ENCODE assay signal across 8 cellular contexts in genomic region chr3:108662141-108662738, GRCh38.
DNase-seq lines count a peak whose midpoint lies in the region; FAIRE-seq and TF ChIP-seq lines count a peak whose summit lies in the region.

No MANE protein-coding gene starts in this region.

- H3K4me3 Mint-ChIP-seq in astrocyte (ENCODE audit: unreplicated experiment), result no peak overlapping the region

- 11 to 13% methylated on average over 6 of the region's 6 CpGs for WGBS in GM23248 (ENCODE audit: low coverage in 1 of 2, low lambda C conversion rate in 2 of 2, missing lambda C conversion rate in 2 of 2), 2 experiments
- WGBS in spleen, 5 donors, result 20 to 25% (median 21%) methylated on average over 6 of the region's 6 CpGs

- no peaks in the 10 kb centered on the region for H3K79me2 ChIP-seq in GM23248 (ENCODE audit: insufficient read depth)
- H3K79me2 ChIP-seq in astrocyte (ENCODE audit: insufficient read depth, low read length), result no peaks in the 10 kb centered on the region

- FAIRE-seq in astrocyte (lab: Jason Lieb, UNC), result no peak

- H3K9me3 ChIP-seq in GM23248 (ENCODE audit: low read depth) (no peaks in the 10 kb centered on the region), astrocyte (ENCODE audit: insufficient read depth, low read depth, low read length) (no peaks in the 10 kb centered on the region), spleen (no peaks in the 10 kb centered on the region)

- no peak overlapping the region for H3K27ac Mint-ChIP-seq in astrocyte (ENCODE audit: unreplicated experiment)

- no peaks in the 10 kb centered on the region for H3K27me3 ChIP-seq in GM23248 (replicated peaks; ENCODE audit: insufficient read depth)
- no peaks in the 10 kb centered on the region for H3K27me3 ChIP-seq in astrocyte (ENCODE audit: insufficient read depth, low read length)
- H3K27me3 ChIP-seq in spleen (replicated peaks in 1 of 7), result no peaks in the 10 kb centered on the region

- intact Hi-C loops in spleen (cut with DNase I; ENCODE audit: low total_unique reads), result loop anchor here (5.0 kb wide), 1 partner anchor 255 kb away; no protein-coding TSS in a partner anchor

- H3K9me2 ChIP-seq in GM23248 (ENCODE audit: insufficient read depth), result no peaks in the 10 kb centered on the region

- H3K27ac ChIP-seq in GM23248 (no peak overlapping the region), astrocyte (ENCODE audit: low read depth, low read length) (no peak overlapping the region), spleen (no peak overlapping the region)

- no peaks in the 10 kb centered on the region for H3K4me1 Mint-ChIP-seq in astrocyte (ENCODE audit: low read depth, unreplicated experiment)

- H3K27me3 Mint-ChIP-seq in astrocyte (ENCODE audit: low read depth, unreplicated experiment), result no peaks in the 10 kb centered on the region

- in situ Hi-C loops in GM23248 (cut with MboI), result loop anchor here (10.0 kb wide), 1 partner anchor 253 kb away; no protein-coding TSS in a partner anchor

- H3K36me3 ChIP-seq in GM23248 (ENCODE audit: low read depth), result no peaks in the 10 kb centered on the region
- H3K36me3 ChIP-seq in astrocyte (ENCODE audit: insufficient read depth, low read length), result no peaks in the 10 kb centered on the region
- peaks cover 0 to 10% (median 0%) of the 10 kb centered on the region in 6 donors for H3K36me3 ChIP-seq in spleen

- TF ChIP-seq POLR2A in spleen (IDR thresholded peaks at IDR 0.05), result no peak

- H3K4me3 ChIP-seq in GM23248 (peak overlapping the region; percentile 41; the same call in 1 of the 2 replicates), astrocyte (ENCODE audit: insufficient read depth, low read depth, low read length) (no peak overlapping the region), spleen (peak overlapping the region in 1 of 8 donors; percentile 10)

- no peaks in the 10 kb centered on the region for H3K4me1 ChIP-seq in GM23248 (ENCODE audit: insufficient read depth)
- H3K4me1 ChIP-seq in astrocyte (ENCODE audit: insufficient read depth, low read length), result no peaks in the 10 kb centered on the region
- H3K4me1 ChIP-seq in spleen, result peaks cover 0 to 11% (median 8%) of the 10 kb centered on the region in 6 donors

- no peaks in the 10 kb centered on the region for H3K9me3 Mint-ChIP-seq in astrocyte (ENCODE audit: unreplicated experiment)

- TF ChIP-seq CTCF in astrocyte (IDR thresholded peaks at IDR 0.05; ENCODE audit: insufficient read depth, low read depth, low read length) (peak; percentile 78), spleen (IDR thresholded peaks at IDR 0.05 in 8 of 11, conservative IDR thresholded peaks at IDR 0.05 in 3 of 11) (peak; percentile 29 to 81 (median 66))

- H3K4me2 ChIP-seq in GM23248 (ENCODE audit: unreplicated experiment) (peak overlapping the region; percentile 64), astrocyte (ENCODE audit: low read length) (no peak overlapping the region)

- H3K36me3 Mint-ChIP-seq in astrocyte (ENCODE audit: low read depth, unreplicated experiment), result no peaks in the 10 kb centered on the region

- no peaks in the 10 kb centered on the region for H3F3A ChIP-seq in GM23248 (ENCODE audit: insufficient read depth)

- H4K20me1 ChIP-seq in GM23248 (ENCODE audit: insufficient read depth), result no peaks in the 10 kb centered on the region
- no peaks in the 10 kb centered on the region for H4K20me1 ChIP-seq in astrocyte (ENCODE audit: insufficient read depth, low read length)

- H3K9ac ChIP-seq in GM23248 (no peak overlapping the region), astrocyte (ENCODE audit: low read length) (no peak overlapping the region)

- DNase-seq in GM03348 (ENCODE audit: low spot score) (peak; percentile 81), GM23248 (peak; percentile 86), MV-4-11 (lab: John Stamatoyannopoulos, UW) (peak; percentile 76), SHP77 (lab: John Stamatoyannopoulos, UW) (peak; percentile 13 to 45), astrocyte (ENCODE audit: low read depth) (peak; percentile 55), hepatic stellate cell (ENCODE audit: low spot score) (peak; percentile 24), spleen (no peak), mesenteric fat pad (ENCODE audit: low spot score) (no peak)

- H2AFZ ChIP-seq in GM23248, result peak overlapping the region; percentile 49
- H2AFZ ChIP-seq in astrocyte (ENCODE audit: low read depth, low read length), result no peak overlapping the region

Comparison
In these comparisons a context has a peak if more than half of its experiments do, and no peak if none do; other contexts are left out.
1. DNase-seq: peak in GM03348 (single experiment), GM23248 (single experiment), MV-4-11 (single experiment), SHP77 (2 of 2), astrocyte (single experiment) and hepatic stellate cell (single experiment); none in spleen (single experiment) and mesenteric fat pad (single experiment).